10 cellular contexts compared by ENCODE assay signal in genomic region chr10:35027567-35027966, GRCh38.
DNase-seq lines count a peak whose midpoint lies in the region; ATAC-seq and TF ChIP-seq lines count a peak whose summit lies in the region.
"Had no signal": no experiment of that assay in that cellular context is flagged by ENCODE, and none has a peak within 500 bp of the region (broad histone marks: within the 10 kb centered on the region; RNA-seq: fewer than 3 reads in every experiment).

No MANE protein-coding gene starts in this region.

- H3K36me3 ChIP-seq in KMS-11 (ENCODE audit: insufficient read depth) = peaks cover 7% of the 10 kb centered on the region
- H3K36me3 ChIP-seq in lower lobe of right lung = peaks cover 98% of the 10 kb centered on the region

- H3K27me3 ChIP-seq in KMS-11 (ENCODE audit: insufficient read depth, low read depth) (no peaks in the 10 kb centered on the region; the same call in 1 of the 2 replicates), lower lobe of right lung (ENCODE audit: low read depth) (no peaks in the 10 kb centered on the region)

- H3K4me1 ChIP-seq in KMS-11 (ENCODE audit: low read depth, poor library complexity, severe bottlenecking) (no peaks in the 10 kb centered on the region), lower lobe of right lung (no peaks in the 10 kb centered on the region)

- ATAC-seq in lower lobe of right lung = no peak
- no peak for ATAC-seq in HG03442 (IDR thresholded peaks at IDR 0.05; ENCODE audit: unreplicated experiment)
- ATAC-seq: mucosa of descending colon; stimulated activated naive CD8-positive, alpha-beta T cell treated with anti-CD3 and anti-CD28 coated beads, Interleukin-15, Interleukin-2, amounts not matched to agents 100 U/mL and 50 U/mL, for 24 hours had no signal

- H4K20me1 ChIP-seq in KMS-11 (ENCODE audit: insufficient read depth) = no peaks in the 10 kb centered on the region

- H3K27ac ChIP-seq in KMS-11 (no peak overlapping the region), lower lobe of right lung (no peak overlapping the region)

- peak; percentile 64; the same call in 1 of the 2 replicates for TF ChIP-seq CTCF in KMS-11 (conservative IDR thresholded peaks at IDR 0.05; ENCODE audit: low read depth, low read length)
- TF ChIP-seq CTCF in astrocyte of the spinal cord (IDR thresholded peaks at IDR 0.05; ENCODE audit: low read depth, low read length) = peak; percentile 43
- TF ChIP-seq CTCF in lower lobe of right lung (IDR thresholded peaks at IDR 0.05) = peak; percentile 33

- DNase-seq in AML-193 (lab: John Stamatoyannopoulos, UW) (peak; percentile 15 to 20), astrocyte of the spinal cord (ENCODE audit: low read depth, low spot score) (peak; percentile 50), lower lobe of right lung (no peak), kidney glomerular epithelial cell (lab: John Stamatoyannopoulos, UW) (no peak), NCI-H2107 treated with DMSO at 0.1 percent for 48 hours (lab: John Stamatoyannopoulos, UW; ENCODE audit: unreplicated experiment) (no peak)
- DNase-seq in stimulated activated CD4-positive, alpha-beta T cell treated with anti-CD3 and anti-CD28 coated beads, Interleukin-1b, Interleukin-23, amount 100 ng/mL, for 48 hours = no peak
- DNase-seq: mucosa of descending colon; stimulated activated naive CD8-positive, alpha-beta T cell treated with anti-CD3 and anti-CD28 coated beads, Interleukin-15, Interleukin-2, amounts not matched to agents 100 U/mL and 50 U/mL, for 24 hours had no signal

- no peak overlapping the region for H3K9ac ChIP-seq in KMS-11

- H3K79me2 ChIP-seq in KMS-11 (ENCODE audit: insufficient read depth, low read depth) = no peaks in the 10 kb centered on the region

- H3K4me3 ChIP-seq in KMS-11 (IDR thresholded peaks at IDR 0.05; ENCODE audit: insufficient read depth, low read depth, low read length) (no peak overlapping the region), astrocyte of the spinal cord (ENCODE audit: low read depth, low read length) (no peak overlapping the region), lower lobe of right lung (no peak overlapping the region)
- H3K4me3 ChIP-seq: mucosa of descending colon had no signal

- no peak overlapping the region for H3K4me2 ChIP-seq in KMS-11

- intact Hi-C loops in lower lobe of right lung (cut with DNase I) = no loop called here

- H3K9me3 ChIP-seq in lower lobe of right lung = no peaks in the 10 kb centered on the region
- H3K9me3 ChIP-seq: mucosa of descending colon had no signal

- in situ Hi-C loops in astrocyte of the spinal cord (cut with HindIII; ENCODE audit: low sequenced_read_pairs) = no loop called here

- no peak overlapping the region for H2AFZ ChIP-seq in KMS-11 (ENCODE audit: low read depth)

Comparison
In these comparisons a context has a peak if more than half of its experiments do, and no peak if none do; other contexts are left out.
1. DNase-seq: peak in AML-193 (2 of 2) and astrocyte of the spinal cord (single experiment); none in lower lobe of right lung (single experiment), kidney glomerular epithelial cell (single experiment), stimulated activated CD4-positive, alpha-beta T cell treated with anti-CD3 and anti-CD28 coated beads, Interleukin-1b, Interleukin-23, amount 100 ng/mL, for 48 hours (single experiment) and NCI-H2107 treated with DMSO at 0.1 percent for 48 hours (single experiment).
2. Peak in every context shown above with its lines, with median percentiles within 50 percentile points of each other: CTCF ChIP-seq.